In the genomic region with DNA sequence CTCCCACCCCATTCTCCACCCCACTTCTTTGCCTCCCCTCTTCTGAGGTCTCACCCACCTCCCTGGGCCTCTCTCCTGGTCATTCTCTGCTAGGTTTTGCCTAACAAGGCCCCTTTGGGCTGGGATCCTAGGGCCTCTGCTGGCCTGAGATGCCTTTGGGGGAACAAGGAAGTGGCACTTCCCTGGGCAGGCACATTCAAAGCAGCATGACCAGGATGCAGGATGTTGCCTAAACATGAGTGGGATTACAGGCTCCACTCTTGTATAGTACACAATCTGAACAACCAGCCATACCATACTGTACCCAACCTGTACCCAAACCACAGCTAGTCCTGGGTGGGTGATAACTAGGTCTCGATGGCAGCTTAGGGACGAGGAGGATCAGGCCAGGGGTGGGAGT, we compare ENCODE assay signal across 20 cellular contexts. TPM values are rescaled to one million over a fixed set of nuclear protein-coding genes. Genes with fewer than 3 reads are reported as not detected.
A peak's percentile ranks its signal among the peaks of the same experiment; 100 is the strongest.
DNase-seq lines count a peak whose midpoint lies in the region; ATAC-seq, FAIRE-seq and TF ChIP-seq lines count a peak whose summit lies in the region.
"Had no signal": no experiment of that assay in that cellular context is flagged by ENCODE, and none has a peak within 500 bp of the region (broad histone marks: within the 10 kb centered on the region; RNA-seq: fewer than 3 reads in every experiment).

No MANE protein-coding gene starts in this region.

- H3K27me3 Mint-ChIP-seq in activated naive CD8-positive, alpha-beta T cell treated with anti-CD3 and anti-CD28 coated beads, Interleukin-2, amount 10 ng/mL, durations not matched to agents 7 days and 5 days, result no peaks in the 10 kb centered on the region
- H3K27me3 Mint-ChIP-seq in activated naive CD8-positive, alpha-beta T cell treated with anti-CD3 and anti-CD28 coated beads for 36 hours, result no peaks in the 10 kb centered on the region

- peaks cover 5% of the 10 kb centered on the region for H3K4me1 Mint-ChIP-seq in activated naive CD8-positive, alpha-beta T cell treated with anti-CD3 and anti-CD28 coated beads, Interleukin-2, amount 10 ng/mL, durations not matched to agents 7 days and 5 days
- H3K4me1 Mint-ChIP-seq in activated naive CD8-positive, alpha-beta T cell treated with anti-CD3 and anti-CD28 coated beads for 36 hours, result peaks cover 7% of the 10 kb centered on the region

- CTCF ChIA-PET in Panc1 (lab: Charles Lee), result no interaction called here

- no peaks in the 10 kb centered on the region for H3K9me3 ChIP-seq in Panc1 (ENCODE audit: control insufficient read depth, insufficient read depth, low read depth, low read length)
- no peaks in the 10 kb centered on the region for H3K9me3 ChIP-seq in upper lobe of right lung

- DNase-seq in activated naive CD8-positive, alpha-beta T cell treated with anti-CD3 and anti-CD28 coated beads, Interleukin-2, amount 10 ng/mL, durations not matched to agents 7 days and 5 days, result no peak
- DNase-seq in activated naive CD8-positive, alpha-beta T cell treated with anti-CD3 and anti-CD28 coated beads for 36 hours, result no peak
- DNase-seq in Panc1 (ENCODE audit: low read depth, low spot score) (no peak), bronchial epithelial cell (ENCODE audit: low read depth) (no peak), upper lobe of right lung (no peak), DMS114 treated with DMSO at 0.1 percent for 48 hours (lab: John Stamatoyannopoulos, UW; ENCODE audit: unreplicated experiment) (no peak)
- DNase-seq in activated effector memory CD4-positive, alpha-beta T cell treated with anti-CD3 and anti-CD28 coated beads, Interleukin-2, amount 50 U/mL, for 16 hours, result no peak
- no peak for DNase-seq in stimulated activated naive CD4-positive, alpha-beta T cell (lab: John Stamatoyannopoulos, UW)
- DNase-seq: COR-L47, GM23248, HCEC 1CT, KBM-7, NCI-H1092 treated with DMSO at 0.1 percent for 48 hours, NCI-H2107, NCI-H2227 treated with DMSO at 0.1 percent for 48 hours, SW 1271 had no signal

- H3K27ac ChIP-seq in Panc1 (ENCODE audit: low read length) (no peak overlapping the region), upper lobe of right lung (no peak overlapping the region)
- H3K27ac ChIP-seq: C4-2B, GM23248, HL-60 had no signal

- H3K4me1 ChIP-seq in Panc1 (ENCODE audit: control insufficient read depth, insufficient read depth, low read length), result peaks cover 11% of the 10 kb centered on the region
- peaks cover 8% of the 10 kb centered on the region for H3K4me1 ChIP-seq in upper lobe of right lung

- no peak overlapping the region for H3K4me3 ChIP-seq in Panc1 (ENCODE audit: low read depth in 2 of 2, low read length in 2 of 2)
- H3K4me3 ChIP-seq in bronchial epithelial cell (ENCODE audit: low read depth, low read length), result no peak overlapping the region
- H3K4me3 ChIP-seq in upper lobe of right lung, result no peak overlapping the region
- H3K4me3 ChIP-seq: GM23248 had no signal

- H3K9me3 Mint-ChIP-seq in activated naive CD8-positive, alpha-beta T cell treated with anti-CD3 and anti-CD28 coated beads, Interleukin-2, amount 10 ng/mL, durations not matched to agents 7 days and 5 days, result no peaks in the 10 kb centered on the region
- no peaks in the 10 kb centered on the region for H3K9me3 Mint-ChIP-seq in activated naive CD8-positive, alpha-beta T cell treated with anti-CD3 and anti-CD28 coated beads for 36 hours

- TF ChIP-seq CTCF in Panc1 (IDR thresholded peaks at IDR 0.05), result no peak
- no peak for TF ChIP-seq CTCF in bronchial epithelial cell (IDR thresholded peaks at IDR 0.05; ENCODE audit: insufficient read depth, low read length, severe bottlenecking)
- no peak for TF ChIP-seq CTCF in upper lobe of right lung (IDR thresholded peaks at IDR 0.05)

- no peak for ATAC-seq in activated naive CD8-positive, alpha-beta T cell treated with anti-CD3 and anti-CD28 coated beads, Interleukin-2, amount 10 ng/mL, durations not matched to agents 7 days and 5 days (ENCODE audit: low read depth)
- ATAC-seq in Panc1 (0 out of 2 replicates have a peak, but pooled peaks have one; percentile 1), upper lobe of right lung (peak; percentile 5)

- H3K4me3 Mint-ChIP-seq in activated naive CD8-positive, alpha-beta T cell treated with anti-CD3 and anti-CD28 coated beads, Interleukin-2, amount 10 ng/mL, durations not matched to agents 7 days and 5 days, result no peak overlapping the region
- H3K4me3 Mint-ChIP-seq in activated naive CD8-positive, alpha-beta T cell treated with anti-CD3 and anti-CD28 coated beads for 36 hours, result no peak overlapping the region

- peak; percentile 86 for FAIRE-seq in bronchial epithelial cell (lab: Jason Lieb, UNC)
- FAIRE-seq: A204.1, RCC 7860 had no signal

- BruUV-seq in Panc1 (replicated peaks; lab: Mats Ljungman, UMichigan), result no TSS peak

- in situ Hi-C loops in Panc1 (cut with HindIII; ENCODE audit: low pct_unique_long_range_greater_than_20kb, low sequenced_read_pairs), result no loop called here

- intact Hi-C loops in Panc1 (cut with micrococcal nuclease; ENCODE audit: unreplicated experiment), result no loop called here
- intact Hi-C loops in upper lobe of right lung (cut with DNase I), result no loop called here

- POLR2A ChIA-PET in activated naive CD8-positive, alpha-beta T cell treated with anti-CD3 and anti-CD28 coated beads, Interleukin-2, amount 10 ng/mL, durations not matched to agents 7 days and 5 days (lab: Charles Lee), result interaction anchor here (2.1 kb wide), 1 partner anchor 24 kb away, joined by 5 read pairs; no protein-coding TSS in a partner anchor
- POLR2A ChIA-PET in Panc1 (lab: Charles Lee), result no interaction called here

- H3K36me3 ChIP-seq in Panc1 (ENCODE audit: control insufficient read depth, insufficient read depth, low read length) (no peaks in the 10 kb centered on the region), bronchial epithelial cell (ENCODE audit: control insufficient read depth, insufficient read depth, low read length) (peaks cover 61% of the 10 kb centered on the region), upper lobe of right lung (peaks cover 17% of the 10 kb centered on the region)

- no peaks in the 10 kb centered on the region for H3K27me3 ChIP-seq in Panc1 (ENCODE audit: control insufficient read depth, insufficient read depth, low read length)
- no peaks in the 10 kb centered on the region for H3K27me3 ChIP-seq in bronchial epithelial cell (ENCODE audit: control insufficient read depth, insufficient read depth, low read length)
- no peaks in the 10 kb centered on the region for H3K27me3 ChIP-seq in upper lobe of right lung

- H3K27ac Mint-ChIP-seq in activated naive CD8-positive, alpha-beta T cell treated with anti-CD3 and anti-CD28 coated beads, Interleukin-2, amount 10 ng/mL, durations not matched to agents 7 days and 5 days, result peak overlapping the region; percentile 51
- no peak overlapping the region for H3K27ac Mint-ChIP-seq in activated naive CD8-positive, alpha-beta T cell treated with anti-CD3 and anti-CD28 coated beads for 36 hours

- H3K36me3 Mint-ChIP-seq in activated naive CD8-positive, alpha-beta T cell treated with anti-CD3 and anti-CD28 coated beads, Interleukin-2, amount 10 ng/mL, durations not matched to agents 7 days and 5 days, result peaks cover 2% of the 10 kb centered on the region
- no peaks in the 10 kb centered on the region for H3K36me3 Mint-ChIP-seq in activated naive CD8-positive, alpha-beta T cell treated with anti-CD3 and anti-CD28 coated beads for 36 hours

RNA-seq across cellular contexts. Expression of gene GALK1, which starts 9.0 kb away (rescaled TPM):
- total RNA-seq in activated naive CD8-positive, alpha-beta T cell treated with anti-CD3 and anti-CD28 coated beads, Interleukin-2, amount 10 ng/mL, durations not matched to agents 7 days and 5 days, result 10 to 100 TPM; 50.4 to 53.0 TPM
- 10 to 100 TPM; 33.2 to 33.6 TPM for total RNA-seq in activated naive CD8-positive, alpha-beta T cell treated with anti-CD3 and anti-CD28 coated beads for 36 hours
- 35.8 TPM for total RNA-seq in Panc1 (2021; ENCODE audit: unreplicated experiment)
- 51.2 TPM for polyA plus RNA-seq in Panc1 (2012; ENCODE audit: insufficient read length)
- total RNA-seq in bronchial epithelial cell, result 13.4 and 32.8 TPM in 2 replicates
- total RNA-seq in upper lobe of right lung, result 31.6 TPM

RNA-seq across cellular contexts. Expression of gene UNK, which starts 28.6 kb away (rescaled TPM):
- total RNA-seq in activated naive CD8-positive, alpha-beta T cell treated with anti-CD3 and anti-CD28 coated beads, Interleukin-2, amount 10 ng/mL, durations not matched to agents 7 days and 5 days, result 10 to 100 TPM; 37.4 to 39.8 TPM
- total RNA-seq in activated naive CD8-positive, alpha-beta T cell treated with anti-CD3 and anti-CD28 coated beads for 36 hours, result 10 to 100 TPM; 26.9 to 27.4 TPM
- total RNA-seq in Panc1 (2021; ENCODE audit: unreplicated experiment), result 32.1 TPM
- 24.3 TPM for polyA plus RNA-seq in Panc1 (2012; ENCODE audit: insufficient read length)
- total RNA-seq in bronchial epithelial cell, result 10.8 and 11.4 TPM in 2 replicates
- total RNA-seq in upper lobe of right lung, result 27.1 TPM

RNA-seq across cellular contexts. Expression of gene ITGB4, which starts 34.7 kb away (rescaled TPM):
- 1 to 10 TPM; 1.0 to 1.4 TPM for total RNA-seq in activated naive CD8-positive, alpha-beta T cell treated with anti-CD3 and anti-CD28 coated beads, Interleukin-2, amount 10 ng/mL, durations not matched to agents 7 days and 5 days
- total RNA-seq in activated naive CD8-positive, alpha-beta T cell treated with anti-CD3 and anti-CD28 coated beads for 36 hours, result 1 to 10 TPM in 1 of 2 experiments, under 1 TPM in 1; 0.64 to 1.4 TPM
- total RNA-seq in Panc1 (2021; ENCODE audit: unreplicated experiment) (100 TPM), bronchial epithelial cell (297 and 565 TPM in 2 replicates), upper lobe of right lung (82.2 TPM)
- polyA plus RNA-seq in Panc1 (2012; ENCODE audit: insufficient read length), result 115 TPM

Comparison
In these comparisons a context has a peak if more than half of its experiments do, and no peak if none do; other contexts are left out.
1. RNA of gene ITGB4, which starts 34.7 kb away (total RNA-seq): 297 to 565 TPM in bronchial epithelial cell, 100 TPM in Panc1 (single experiment) and 82.2 TPM in upper lobe of right lung (single experiment); 0.64 to 1.4 TPM in activated naive CD8-positive, alpha-beta T cell treated with anti-CD3 and anti-CD28 coated beads for 36 hours and 1.0 to 1.4 TPM in activated naive CD8-positive, alpha-beta T cell treated with anti-CD3 and anti-CD28 coated beads, Interleukin-2, amount 10 ng/mL, durations not matched to agents 7 days and 5 days; every median in the first group is over 10 times any median in the second.